7 cellular contexts compared by ENCODE assay signal in genomic region chr1:23576338-23577055, GRCh38. TPM values are rescaled to one million over a fixed set of nuclear protein-coding genes. Genes with fewer than 3 reads are reported as not detected.
DNase-seq lines count a peak whose midpoint lies in the region; ATAC-seq and TF ChIP-seq lines count a peak whose summit lies in the region.

No MANE protein-coding gene starts in this region.

- H4K20me1 ChIP-seq in GM23248 (ENCODE audit: insufficient read depth): no peaks in the 10 kb centered on the region

- peaks cover 43% of the 10 kb centered on the region for H3F3A ChIP-seq in GM23248 (ENCODE audit: insufficient read depth)

- H3K4me1 ChIP-seq in GM23248 (ENCODE audit: insufficient read depth): peaks cover 37% of the 10 kb centered on the region
- H3K4me1 ChIP-seq in right atrium auricular region: peaks cover 0 to 45% of the 10 kb centered on the region in 2 donors

- H3K9me2 ChIP-seq in GM23248 (ENCODE audit: insufficient read depth): no peaks in the 10 kb centered on the region

- no peaks in the 10 kb centered on the region for H3K36me3 Mint-ChIP-seq in stimulated activated naive CD8-positive, alpha-beta T cell treated with anti-CD3 and anti-CD28 coated beads, Interleukin-15, Interleukin-2, amounts not matched to agents 100 ng/mL and 50 ng/mL, for 24 hours (ENCODE audit: low read depth)
- no peaks in the 10 kb centered on the region for H3K36me3 Mint-ChIP-seq in natural killer cell

- intact Hi-C loops in natural killer cell (cut with micrococcal nuclease): no loop called here

- H2AFZ ChIP-seq in GM23248: no peak overlapping the region

- peaks cover 64% of the 10 kb centered on the region for H3K4me1 Mint-ChIP-seq in stimulated activated naive CD8-positive, alpha-beta T cell treated with anti-CD3 and anti-CD28 coated beads, Interleukin-15, Interleukin-2, amounts not matched to agents 100 ng/mL and 50 ng/mL, for 24 hours (ENCODE audit: low read depth)
- H3K4me1 Mint-ChIP-seq in natural killer cell: no peaks in the 10 kb centered on the region

- H3K4me3 ChIP-seq in GM23248: peak overlapping the region; percentile 61
- peak overlapping the region in 1 of 2 donors; percentile 3 for H3K4me3 ChIP-seq in right atrium auricular region

- peak overlapping the region; percentile 85 for H3K9ac ChIP-seq in GM23248

- 86 to 87% methylated on average over 7 of the region's 7 CpGs for WGBS in GM23248 (ENCODE audit: low coverage in 1 of 2, low lambda C conversion rate in 2 of 2, missing lambda C conversion rate in 2 of 2), 2 experiments

- H3K27ac Mint-ChIP-seq in stimulated activated naive CD8-positive, alpha-beta T cell treated with anti-CD3 and anti-CD28 coated beads, Interleukin-15, Interleukin-2, amounts not matched to agents 100 ng/mL and 50 ng/mL, for 24 hours: peak overlapping the region; percentile 96
- no peak overlapping the region for H3K27ac Mint-ChIP-seq in natural killer cell

- H3K27me3 Mint-ChIP-seq in stimulated activated naive CD8-positive, alpha-beta T cell treated with anti-CD3 and anti-CD28 coated beads, Interleukin-15, Interleukin-2, amounts not matched to agents 100 ng/mL and 50 ng/mL, for 24 hours: peaks cover 2% of the 10 kb centered on the region
- H3K27me3 Mint-ChIP-seq in natural killer cell (ENCODE audit: low read depth in 2 of 2): peaks cover 0 to 11% of the 10 kb centered on the region in 2 donors

- H3K9me3 ChIP-seq in GM23248 (ENCODE audit: low read depth) (no peaks in the 10 kb centered on the region), right atrium auricular region (no peaks in the 10 kb centered on the region)

- in situ Hi-C loops in GM23248 (cut with MboI): no loop called here

- TF ChIP-seq CTCF in VCaP (conservative IDR thresholded peaks at IDR 0.05) (no peak), right atrium auricular region (IDR thresholded peaks at IDR 0.05) (no peak), natural killer cell (IDR thresholded peaks at IDR 0.05) (no peak)

- no peaks in the 10 kb centered on the region for H3K27me3 ChIP-seq in GM23248 (replicated peaks; ENCODE audit: insufficient read depth)
- H3K27me3 ChIP-seq in right atrium auricular region: no peaks in the 10 kb centered on the region

- DNase-seq in GM23248: peak; percentile 47
- DNase-seq in right atrium auricular region (ENCODE audit: low spot score): no peak
- no peak for DNase-seq in NCI-H510A treated with DMSO at 0.1 percent for 48 hours (lab: John Stamatoyannopoulos, UW)
- DNase-seq in NCI-H1105 treated with DMSO at 0.1 percent for 48 hours (lab: John Stamatoyannopoulos, UW): no peak
- DNase-seq in natural killer cell: no peak

- peak overlapping the region; percentile 98 for H3K27ac ChIP-seq in GM23248
- H3K27ac ChIP-seq in VCaP: peak overlapping the region; percentile 20; the same call in 1 of the 2 replicates
- H3K27ac ChIP-seq in right atrium auricular region: peak overlapping the region; percentile 63 to 74

- H3K79me2 ChIP-seq in GM23248 (ENCODE audit: insufficient read depth): no peaks in the 10 kb centered on the region

- ATAC-seq in natural killer cell: no peak

- H3K36me3 ChIP-seq in GM23248 (ENCODE audit: low read depth) (no peaks in the 10 kb centered on the region), right atrium auricular region (no peaks in the 10 kb centered on the region)

- peak overlapping the region; percentile 88 for H3K4me2 ChIP-seq in GM23248 (ENCODE audit: unreplicated experiment)

- no peaks in the 10 kb centered on the region for H3K9me3 Mint-ChIP-seq in stimulated activated naive CD8-positive, alpha-beta T cell treated with anti-CD3 and anti-CD28 coated beads, Interleukin-15, Interleukin-2, amounts not matched to agents 100 ng/mL and 50 ng/mL, for 24 hours
- no peaks in the 10 kb centered on the region for H3K9me3 Mint-ChIP-seq in natural killer cell

- peak overlapping the region; percentile 69 for H3K4me3 Mint-ChIP-seq in stimulated activated naive CD8-positive, alpha-beta T cell treated with anti-CD3 and anti-CD28 coated beads, Interleukin-15, Interleukin-2, amounts not matched to agents 100 ng/mL and 50 ng/mL, for 24 hours
- no peak overlapping the region for H3K4me3 Mint-ChIP-seq in natural killer cell

RNA-seq across cellular contexts. Expression of gene ID3, which starts 17.2 kb away (rescaled TPM):
- total RNA-seq in GM23248 (2014; rRNA removed; shearing (Covaris generic)): 332 and 376 TPM in 2 replicates
- 680 and 684 TPM in 2 replicates for polyA plus RNA-seq in GM23248 (2016; fragmentation: Nextera tagmentation; extraction: Ambion mirVana)
- total RNA-seq in right atrium auricular region (100 to 1,000 TPM; 145 to 357 TPM), natural killer cell (1 to 10 TPM in 2 of 3 donors, under 1 TPM in 1; 0.29 to 6.5 (median 2.4) TPM)

RNA-seq across cellular contexts. Expression of gene E2F2, which starts 45.5 kb away (rescaled TPM):
- 1.1 and 1.2 TPM in 2 replicates for total RNA-seq in GM23248 (2014; rRNA removed; shearing (Covaris generic))
- 0.20 and 0.51 TPM in 2 replicates for polyA plus RNA-seq in GM23248 (2016; fragmentation: Nextera tagmentation; extraction: Ambion mirVana)
- total RNA-seq in right atrium auricular region (under 1 TPM; 0.20 to 0.33 TPM), natural killer cell (1 to 10 TPM; 2.1 to 3.9 (median 3.2) TPM)

Comparison
In these comparisons a context has a peak if more than half of its experiments do, and no peak if none do; other contexts are left out.
1. H3K27ac ChIP-seq: peak in every context shown above with its lines; median percentile 98 in GM23248; 68 in right atrium auricular region; 20 in VCaP.
2. RNA of gene ID3, which starts 17.2 kb away (total RNA-seq): 332 to 376 TPM in GM23248 and 145 to 357 TPM in right atrium auricular region; 0.29 to 6.5 TPM in natural killer cell; every median in the first group is over 10 times any median in the second.